ENCODE assay signal across 15 cellular contexts in the genomic region with DNA sequence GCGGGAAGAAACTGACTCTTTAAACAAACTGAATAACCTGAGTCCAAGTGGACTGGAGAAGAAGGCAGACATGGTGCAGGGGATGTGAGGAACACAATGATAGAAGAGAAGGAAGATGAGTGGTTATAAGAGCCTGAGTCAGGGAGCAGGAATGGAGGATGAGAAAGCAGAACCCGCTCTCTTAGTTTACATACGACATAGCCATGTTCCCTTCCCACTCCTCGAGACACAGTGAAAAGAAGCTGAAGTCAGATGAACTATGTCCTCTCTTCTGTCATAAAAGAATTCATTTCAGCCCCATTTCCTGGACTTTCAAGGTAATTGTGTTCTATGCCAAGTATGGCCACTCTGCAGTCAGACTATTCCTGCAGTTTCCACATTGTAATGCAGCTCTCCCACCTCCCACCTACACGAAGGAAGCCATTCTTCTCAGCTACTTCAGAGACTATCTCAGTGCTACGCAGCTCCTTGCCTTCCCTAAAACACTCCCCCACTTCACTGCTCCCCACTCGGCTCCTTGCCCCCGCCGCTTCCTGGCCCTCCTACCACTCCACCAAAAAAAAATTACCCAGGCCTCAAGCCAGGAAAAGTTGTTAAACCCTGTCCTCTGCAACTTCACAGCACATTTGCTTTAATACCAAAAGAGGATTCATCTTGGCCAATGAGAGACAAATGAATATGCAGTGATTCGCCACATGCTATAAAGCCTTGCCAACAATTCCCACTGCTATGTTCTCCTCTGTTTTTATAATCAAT.
DNase-seq lines count a peak whose midpoint lies in the region; ATAC-seq and TF ChIP-seq lines count a peak whose summit lies in the region.
"Had no signal": no experiment of that assay in that cellular context is flagged by ENCODE, and none has a peak within 500 bp of the region (broad histone marks: within the 10 kb centered on the region; RNA-seq: fewer than 3 reads in every experiment).

No MANE protein-coding gene starts in this region.

- H3K36me3 ChIP-seq in subcutaneous abdominal adipose tissue (ENCODE audit: control insufficient read depth in 5 of 5, insufficient read depth in 5 of 5, low read length in 5 of 5) = no peaks in the 10 kb centered on the region
- H3K36me3 ChIP-seq: neutrophil had no signal

- ATAC-seq in natural killer cell = no peak
- no peak for ATAC-seq in HG02610 (IDR thresholded peaks at IDR 0.05; ENCODE audit: unreplicated experiment)
- ATAC-seq: stimulated activated naive CD8-positive, alpha-beta T cell treated with anti-CD3 and anti-CD28 coated beads, Interleukin-15, Interleukin-2, amounts not matched to agents 100 U/mL and 50 U/mL, for 24 hours had no signal

- TF ChIP-seq CTCF in nephron (IDR thresholded peaks at IDR 0.05; ENCODE audit: unreplicated experiment in 3 of 3) = no peak
- TF ChIP-seq CTCF in natural killer cell (IDR thresholded peaks at IDR 0.05) = no peak
- no peak for TF ChIP-seq CTCF in HFFc6 (IDR thresholded peaks at IDR 0.05)

- H3K27ac Mint-ChIP-seq in nephron (peak overlapping the region; percentile 70 to 88 (median 76)), natural killer cell (no peak overlapping the region), HFFc6 (no peak overlapping the region)
- H3K27ac Mint-ChIP-seq: activated T-helper 2 cell treated with anti-CD3 and anti-CD28 coated beads, Interferon-gamma antibody, Interleukin-2, Interleukin-4, amounts not matched to agents 10 μg/mL and 5 μg/mL and 100 μg/mL, durations not matched to agents 14 hours and 24 hours and 36 hours; B cell; WTC11 had no signal

- H3K36me3 Mint-ChIP-seq in nephron (ENCODE audit: low read depth) (peaks cover 3% of the 10 kb centered on the region), natural killer cell (no peaks in the 10 kb centered on the region), HFFc6 (ENCODE audit: low read depth) (no peaks in the 10 kb centered on the region)

- intact Hi-C loops in natural killer cell (cut with micrococcal nuclease) = no loop called here

- H3K4me3 Mint-ChIP-seq in nephron = peak overlapping the region in 2 of 3 experiments; percentile 4 to 14
- no peak overlapping the region for H3K4me3 Mint-ChIP-seq in natural killer cell
- H3K4me3 Mint-ChIP-seq in HFFc6 = no peak overlapping the region
- H3K4me3 Mint-ChIP-seq: B cell, WTC11 had no signal

- peaks cover 3% of the 10 kb centered on the region for H3K27me3 Mint-ChIP-seq in nephron (ENCODE audit: low read depth)
- H3K27me3 Mint-ChIP-seq in natural killer cell (ENCODE audit: low read depth in 2 of 2) = no peaks in the 10 kb centered on the region
- H3K27me3 Mint-ChIP-seq in HFFc6 (ENCODE audit: insufficient read depth) = peaks cover 2% of the 10 kb centered on the region; the same call in 1 of the 2 replicates
- H3K27me3 Mint-ChIP-seq: B cell had no signal

- peaks cover 0 to 20% (median 13%) of the 10 kb centered on the region in 5 donors for H3K4me1 ChIP-seq in subcutaneous abdominal adipose tissue (ENCODE audit: control insufficient read depth in 5 of 5, insufficient read depth in 5 of 5, low read length in 5 of 5)

- no peak overlapping the region for H3K9ac ChIP-seq in subcutaneous abdominal adipose tissue (ENCODE audit: low read length in 5 of 5)

- H3K27me3 ChIP-seq in subcutaneous abdominal adipose tissue (ENCODE audit: control insufficient read depth in 5 of 5, insufficient read depth in 4 of 5, low read length in 5 of 5) = no peaks in the 10 kb centered on the region
- H3K27me3 ChIP-seq: neutrophil had no signal

- peaks cover 2% of the 10 kb centered on the region for H3K9me3 Mint-ChIP-seq in nephron
- H3K9me3 Mint-ChIP-seq in natural killer cell = peaks cover 14 to 21% of the 10 kb centered on the region in 2 donors
- peaks cover 49% of the 10 kb centered on the region for H3K9me3 Mint-ChIP-seq in HFFc6
- H3K9me3 Mint-ChIP-seq: activated T-helper 2 cell treated with anti-CD3 and anti-CD28 coated beads, Interferon-gamma antibody, Interleukin-2, Interleukin-4, amounts not matched to agents 10 μg/mL and 5 μg/mL and 100 μg/mL, durations not matched to agents 14 hours and 24 hours and 36 hours had no signal

- H3K4me1 Mint-ChIP-seq in nephron (peaks cover 22% of the 10 kb centered on the region), natural killer cell (no peaks in the 10 kb centered on the region), HFFc6 (ENCODE audit: low read depth) (no peaks in the 10 kb centered on the region)
- H3K4me1 Mint-ChIP-seq: B cell had no signal

- H3K27ac ChIP-seq in subcutaneous abdominal adipose tissue (ENCODE audit: low read depth, low read length) = peak overlapping the region; percentile 79
- H3K27ac ChIP-seq: neutrophil had no signal

- no peaks in the 10 kb centered on the region for H3K9me3 ChIP-seq in subcutaneous abdominal adipose tissue (ENCODE audit: control insufficient read depth in 5 of 5, low read length in 5 of 5)
- H3K9me3 ChIP-seq: neutrophil had no signal

- peak; percentile 10 for DNase-seq in LHCN-M2 (ENCODE audit: low read depth)
- peak; percentile 19 for DNase-seq in fibroblast of gingiva (ENCODE audit: low read depth)
- DNase-seq in natural killer cell = no peak
- DNase-seq in HFFc6 = no peak
- DNase-seq: activated CD8-positive, alpha-beta memory T cell treated with anti-CD3 and anti-CD28 coated beads for 24 hours; amniotic stem cell; stimulated activated naive CD8-positive, alpha-beta T cell treated with anti-CD3 and anti-CD28 coated beads, Interleukin-15, Interleukin-2, amounts not matched to agents 100 U/mL and 50 U/mL, for 24 hours; T-helper 1 cell had no signal

- H3K4me3 ChIP-seq in subcutaneous abdominal adipose tissue (ENCODE audit: low read depth in 1 of 5, low read length in 5 of 5) = no peak overlapping the region

Comparison
In these comparisons a context has a peak if more than half of its experiments do, and no peak if none do; other contexts are left out.
1. DNase-seq: peak in LHCN-M2 (single experiment) and fibroblast of gingiva (single experiment); none in natural killer cell (single experiment) and HFFc6 (single experiment).
2. H3K27ac Mint-ChIP-seq: peak in nephron (3 of 3); none in natural killer cell (0 of 2) and HFFc6 (single experiment).
3. H3K4me3 Mint-ChIP-seq: peak in nephron (2 of 3); none in natural killer cell (single experiment) and HFFc6 (single experiment).